Comparison of ENCODE assay signal across 1 cellular context in the genomic region with DNA sequence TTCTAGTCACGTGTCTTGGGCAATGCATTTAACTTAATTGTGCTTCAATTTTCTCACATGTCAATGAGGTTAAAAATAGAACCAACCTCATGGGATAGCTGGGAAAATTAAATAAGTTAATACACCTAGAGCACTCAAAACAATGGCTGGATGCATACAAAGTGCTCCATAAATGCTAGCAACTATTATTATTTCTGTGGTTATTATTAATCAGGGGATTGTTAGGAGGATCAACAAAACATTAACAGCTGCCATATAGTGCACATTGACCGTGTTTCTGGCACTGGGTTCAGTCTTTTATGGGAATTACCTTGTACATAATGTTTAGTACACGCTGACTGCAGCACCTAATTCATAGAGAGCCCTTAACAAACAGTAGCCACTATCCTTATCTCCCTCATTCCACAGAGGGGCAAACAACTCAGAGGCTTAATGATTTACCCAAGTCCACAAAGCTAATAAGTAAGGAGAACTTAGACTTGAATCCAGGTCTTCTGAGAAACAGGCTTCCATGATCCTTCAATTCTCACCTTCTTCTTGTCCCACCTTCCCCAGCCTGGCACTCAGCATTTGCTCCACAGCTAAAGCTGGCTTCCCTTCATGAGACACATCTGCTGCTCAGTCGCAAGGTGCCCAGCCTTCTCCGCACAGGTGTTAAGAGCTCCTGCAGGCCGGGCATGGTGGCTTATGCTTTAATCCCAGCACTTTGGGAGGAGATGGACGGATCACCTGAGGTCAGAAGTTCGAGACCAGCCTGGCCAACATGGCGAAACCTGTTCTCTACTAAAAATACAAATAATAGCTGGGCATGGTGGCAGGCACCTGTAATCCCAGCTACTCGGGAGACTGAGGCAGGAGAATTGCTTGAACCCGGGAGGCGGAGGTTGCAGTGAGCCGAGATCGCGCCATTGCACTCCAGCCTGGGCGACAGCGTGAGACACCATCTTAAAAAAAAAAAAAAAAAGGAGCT.
TF ChIP-seq lines count a peak whose summit lies in the region.

No MANE protein-coding gene starts in this region.

TF ChIP-seq in HepG2, 621 proteins besides CTCF, POLR2A, EP300 and RAD21 (continued from another document):
- TF ChIP-seq THAP11 (CRISPR knock-in tag; IDR thresholded peaks at IDR 0.05) (peak; percentile 23; the same call in 1 of the 2 replicates), PHF21A (CRISPR knock-in tag; IDR thresholded peaks at IDR 0.05) (0 out of 2 replicates have a peak, but pooled peaks have one; percentile 39), REXO4 (CRISPR knock-in tag; IDR thresholded peaks at IDR 0.05; ENCODE audit: borderline replicate concordance) (no peak), SOX5 (CRISPR knock-in tag; IDR thresholded peaks at IDR 0.05; ENCODE audit: borderline replicate concordance) (peak; percentile 51; the same call in 1 of the 2 replicates), HHEX (CRISPR knock-in tag; IDR thresholded peaks at IDR 0.05) (peak; percentile 70), ZNF431 (CRISPR knock-in tag; IDR thresholded peaks at IDR 0.05; ENCODE audit: borderline replicate concordance, low read depth) (no peak), ZMYM2 (CRISPR knock-in tag; IDR thresholded peaks at IDR 0.05) (peak; percentile 61), ZNF12 (CRISPR knock-in tag; IDR thresholded peaks at IDR 0.05) (0 out of 2 replicates have a peak, but pooled peaks have one; percentile 30), CREM (IDR thresholded peaks at IDR 0.05) (peak; percentile 41; the same call in 1 of the 2 replicates), CREM (CRISPR knock-in tag; IDR thresholded peaks at IDR 0.05) (no peak), SKI (IDR thresholded peaks at IDR 0.05; ENCODE audit: partially characterized antibody) (peak; percentile 37), ZNF777 (CRISPR knock-in tag; IDR thresholded peaks at IDR 0.05) (no peak), RXRB (CRISPR knock-in tag; IDR thresholded peaks at IDR 0.05; ENCODE audit: borderline replicate concordance) (peak; percentile 81), AKAP8 (CRISPR knock-in tag; IDR thresholded peaks at IDR 0.05) (no peak), ATM (IDR thresholded peaks at IDR 0.05; ENCODE audit: borderline replicate concordance) (no peak)
- TF ChIP-seq, protein P1, sequence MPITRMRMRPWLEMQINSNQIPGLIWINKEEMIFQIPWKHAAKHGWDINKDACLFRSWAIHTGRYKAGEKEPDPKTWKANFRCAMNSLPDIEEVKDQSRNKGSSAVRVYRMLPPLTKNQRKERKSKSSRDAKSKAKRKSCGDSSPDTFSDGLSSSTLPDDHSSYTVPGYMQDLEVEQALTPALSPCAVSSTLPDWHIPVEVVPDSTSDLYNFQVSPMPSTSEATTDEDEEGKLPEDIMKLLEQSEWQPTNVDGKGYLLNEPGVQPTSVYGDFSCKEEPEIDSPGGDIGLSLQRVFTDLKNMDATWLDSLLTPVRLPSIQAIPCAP (CRISPR knock-in tag; IDR thresholded peaks at IDR 0.05; ENCODE audit: low read depth): no peak
- TF ChIP-seq, protein P2, sequence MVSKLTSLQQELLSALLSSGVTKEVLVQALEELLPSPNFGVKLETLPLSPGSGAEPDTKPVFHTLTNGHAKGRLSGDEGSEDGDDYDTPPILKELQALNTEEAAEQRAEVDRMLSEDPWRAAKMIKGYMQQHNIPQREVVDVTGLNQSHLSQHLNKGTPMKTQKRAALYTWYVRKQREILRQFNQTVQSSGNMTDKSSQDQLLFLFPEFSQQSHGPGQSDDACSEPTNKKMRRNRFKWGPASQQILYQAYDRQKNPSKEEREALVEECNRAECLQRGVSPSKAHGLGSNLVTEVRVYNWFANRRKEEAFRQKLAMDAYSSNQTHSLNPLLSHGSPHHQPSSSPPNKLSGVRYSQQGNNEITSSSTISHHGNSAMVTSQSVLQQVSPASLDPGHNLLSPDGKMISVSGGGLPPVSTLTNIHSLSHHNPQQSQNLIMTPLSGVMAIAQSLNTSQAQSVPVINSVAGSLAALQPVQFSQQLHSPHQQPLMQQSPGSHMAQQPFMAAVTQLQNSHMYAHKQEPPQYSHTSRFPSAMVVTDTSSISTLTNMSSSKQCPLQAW (CRISPR knock-in tag; IDR thresholded peaks at IDR 0.05): peak; percentile 62; the same call in 1 of the 2 replicates
- TF ChIP-seq, protein P3, sequence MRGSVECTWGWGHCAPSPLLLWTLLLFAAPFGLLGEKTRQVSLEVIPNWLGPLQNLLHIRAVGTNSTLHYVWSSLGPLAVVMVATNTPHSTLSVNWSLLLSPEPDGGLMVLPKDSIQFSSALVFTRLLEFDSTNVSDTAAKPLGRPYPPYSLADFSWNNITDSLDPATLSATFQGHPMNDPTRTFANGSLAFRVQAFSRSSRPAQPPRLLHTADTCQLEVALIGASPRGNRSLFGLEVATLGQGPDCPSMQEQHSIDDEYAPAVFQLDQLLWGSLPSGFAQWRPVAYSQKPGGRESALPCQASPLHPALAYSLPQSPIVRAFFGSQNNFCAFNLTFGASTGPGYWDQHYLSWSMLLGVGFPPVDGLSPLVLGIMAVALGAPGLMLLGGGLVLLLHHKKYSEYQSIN (CRISPR knock-in tag; IDR thresholded peaks at IDR 0.05; ENCODE audit: borderline replicate concordance): no peak
- TF ChIP-seq, protein P4, sequence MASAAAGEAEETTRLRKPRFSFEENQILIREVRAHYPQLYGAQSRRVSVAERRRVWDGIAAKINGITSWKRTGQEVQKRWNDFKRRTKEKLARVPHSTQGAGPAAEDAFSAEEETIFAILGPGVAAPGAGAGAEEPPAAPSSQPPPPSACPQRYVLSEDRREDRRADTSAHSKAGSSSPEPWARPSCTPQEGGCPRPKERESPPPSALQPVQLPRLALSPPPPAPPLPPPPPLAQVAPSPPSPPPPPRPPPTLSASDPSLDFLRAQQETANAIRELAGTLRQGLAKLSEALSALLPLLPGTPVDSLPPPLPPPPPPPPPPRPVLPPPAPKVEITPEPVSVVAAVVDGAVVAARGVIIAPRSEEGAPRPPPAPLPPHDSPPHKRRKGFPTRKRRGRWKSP (CRISPR knock-in tag; IDR thresholded peaks at IDR 0.05): peak; percentile 59; the same call in 1 of the 2 replicates
- TF ChIP-seq, protein P5, sequence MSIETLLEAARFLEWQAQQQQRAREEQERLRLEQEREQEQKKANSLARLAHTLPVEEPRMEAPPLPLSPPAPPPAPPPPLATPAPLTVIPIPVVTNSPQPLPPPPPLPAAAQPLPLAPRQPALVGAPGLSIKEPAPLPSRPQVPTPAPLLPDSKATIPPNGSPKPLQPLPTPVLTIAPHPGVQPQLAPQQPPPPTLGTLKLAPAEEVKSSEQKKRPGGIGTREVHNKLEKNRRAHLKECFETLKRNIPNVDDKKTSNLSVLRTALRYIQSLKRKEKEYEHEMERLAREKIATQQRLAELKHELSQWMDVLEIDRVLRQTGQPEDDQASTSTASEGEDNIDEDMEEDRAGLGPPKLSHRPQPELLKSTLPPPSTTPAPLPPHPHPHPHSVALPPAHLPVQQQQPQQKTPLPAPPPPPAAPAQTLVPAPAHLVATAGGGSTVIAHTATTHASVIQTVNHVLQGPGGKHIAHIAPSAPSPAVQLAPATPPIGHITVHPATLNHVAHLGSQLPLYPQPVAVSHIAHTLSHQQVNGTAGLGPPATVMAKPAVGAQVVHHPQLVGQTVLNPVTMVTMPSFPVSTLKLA (IDR thresholded peaks at IDR 0.05): 0 out of 2 replicates have a peak, but pooled peaks have one; percentile 3
